14 cellular contexts compared by ENCODE assay signal in genomic region chr7:128120976-128121490, GRCh38.
"Had no signal": no experiment of that assay in that cellular context is flagged by ENCODE, and none has a peak within 500 bp of the region (broad histone marks: within the 10 kb centered on the region; RNA-seq: fewer than 3 reads in every experiment).

No MANE protein-coding gene starts in this region.

- H3K27me3 ChIP-seq: cardiac muscle cell, hepatocyte, left lung, upper lobe of left lung had no signal

- H3K27ac Mint-ChIP-seq: activated CD4-positive, alpha-beta T cell treated with anti-CD3 and anti-CD28 coated beads, Interleukin-2, amount 10 ng/mL, durations not matched to agents 7 days and 5 days; activated T-helper 2 cell treated with anti-CD3 and anti-CD28 coated beads, Interferon-gamma antibody, Interleukin-2, Interleukin-4, amounts not matched to agents 10 μg/mL and 5 μg/mL and 100 μg/mL, durations not matched to agents 14 hours and 24 hours and 36 hours; memory B cell; naive thymus-derived CD8-positive, alpha-beta T cell; T-helper 2 cell treated with Interferon-gamma antibody and Interleukin-4, amounts not matched to agents 5 μg/mL and 100 μg/mL, for 36 hours had no signal

- H3K79me2 ChIP-seq: hepatocyte had no signal

- H3K36me3 Mint-ChIP-seq: memory B cell; naive thymus-derived CD8-positive, alpha-beta T cell had no signal

- H3K4me3 Mint-ChIP-seq: activated CD4-positive, alpha-beta T cell treated with anti-CD3 and anti-CD28 coated beads, Interleukin-2, amount 10 ng/mL, durations not matched to agents 7 days and 5 days; memory B cell; naive thymus-derived CD8-positive, alpha-beta T cell; T-helper 2 cell treated with Interferon-gamma antibody and Interleukin-4, amounts not matched to agents 5 μg/mL and 100 μg/mL, for 36 hours had no signal

- ATAC-seq: stimulated activated naive CD8-positive, alpha-beta T cell treated with anti-CD3 and anti-CD28 coated beads, Interleukin-15, Interleukin-2, amounts not matched to agents 100 U/mL and 50 U/mL, for 24 hours had no signal

- DNase-seq: activated CD4-positive, alpha-beta T cell treated with anti-CD3 and anti-CD28 coated beads, Interleukin-2, amount 10 ng/mL, durations not matched to agents 7 days and 5 days; activated CD4-positive, CD25-positive, alpha-beta regulatory T cell; activated naive CD4-positive, alpha-beta T cell treated with anti-CD3 and anti-CD28 coated beads, Interleukin-2, amount 50 U/mL, for 16 hours; islet precursor cell; naive thymus-derived CD8-positive, alpha-beta T cell; small intestine; stimulated activated naive CD8-positive, alpha-beta T cell treated with anti-CD3 and anti-CD28 coated beads, Interleukin-15, Interleukin-2, amounts not matched to agents 100 U/mL and 50 U/mL, for 24 hours had no signal

- H2AFZ ChIP-seq: hepatocyte had no signal

- H3K27ac ChIP-seq: cardiac muscle cell, hepatocyte had no signal

- H3K4me2 ChIP-seq: hepatocyte had no signal

- H3K9me3 Mint-ChIP-seq: activated CD4-positive, alpha-beta T cell treated with anti-CD3 and anti-CD28 coated beads, Interleukin-2, amount 10 ng/mL, durations not matched to agents 7 days and 5 days; activated T-helper 2 cell treated with anti-CD3 and anti-CD28 coated beads, Interferon-gamma antibody, Interleukin-2, Interleukin-4, amounts not matched to agents 10 μg/mL and 5 μg/mL and 100 μg/mL, durations not matched to agents 14 hours and 24 hours and 36 hours; memory B cell; naive thymus-derived CD8-positive, alpha-beta T cell; T-helper 2 cell treated with Interferon-gamma antibody and Interleukin-4, amounts not matched to agents 5 μg/mL and 100 μg/mL, for 36 hours had no signal

- H3K4me3 ChIP-seq: cardiac muscle cell, hepatocyte, left lung had no signal

- H3K36me3 ChIP-seq: cardiac muscle cell, left lung, upper lobe of left lung had no signal

- H3K9me3 ChIP-seq: left lung, upper lobe of left lung had no signal

- H3K27me3 Mint-ChIP-seq: naive thymus-derived CD8-positive, alpha-beta T cell had no signal
